Comparison of ENCODE assay signal across 25 cellular contexts in genomic region chr5:105504-106080, GRCh38. TPM values are rescaled to one million over a fixed set of nuclear protein-coding genes. Genes with fewer than 3 reads are reported as not detected.
DNase-seq lines count a peak whose midpoint lies in the region; ATAC-seq, FAIRE-seq and TF ChIP-seq lines count a peak whose summit lies in the region.
"Had no signal": no experiment of that assay in that cellular context is flagged by ENCODE, and none has a peak within 500 bp of the region (broad histone marks: within the 10 kb centered on the region; RNA-seq: fewer than 3 reads in every experiment).

No MANE protein-coding gene starts in this region.

- H3K4me2 ChIP-seq in HepG2 (ENCODE audit: low read depth, low read length): no peak overlapping the region

- TF ChIP-seq EP300 in HepG2 (IDR thresholded peaks at IDR 0.05; ENCODE audit: low read depth in 2 of 2, low read length in 2 of 2): no peak
- no peak for TF ChIP-seq EP300 in HepG2 (CRISPR knock-in tag; IDR thresholded peaks at IDR 0.05; ENCODE audit: borderline replicate concordance)

- H3K27ac ChIP-seq in HepG2 (ENCODE audit: extremely low read length, insufficient read depth, low read length): no peak overlapping the region
- no peak overlapping the region for H3K27ac ChIP-seq in right lobe of liver
- H3K27ac ChIP-seq: neutrophil, spleen, transverse colon had no signal

- CTCF ChIA-PET in HepG2 (lab: Yijun Ruan, JAX; ENCODE audit: low intra/inter-chr PET ratio, low total read pairs): no interaction called here
- CTCF ChIA-PET in activated CD4-positive, alpha-beta memory T cell treated with anti-CD3 and anti-CD28 coated beads, Interleukin-2, amount 10 ng/mL, durations not matched to agents 7 days and 5 days (lab: Charles Lee): no interaction called here

- POLR2A ChIA-PET in HepG2 (lab: Yijun Ruan, JAX): no interaction called here
- POLR2A ChIA-PET in activated CD4-positive, alpha-beta memory T cell treated with anti-CD3 and anti-CD28 coated beads, Interleukin-2, amount 10 ng/mL, durations not matched to agents 7 days and 5 days (lab: Charles Lee): no interaction called here

- H2AFZ ChIP-seq in HepG2 (ENCODE audit: low read length): no peak overlapping the region

- H3K4me3 Mint-ChIP-seq in activated CD4-positive, alpha-beta memory T cell treated with anti-CD3 and anti-CD28 coated beads, Interleukin-2, amount 10 ng/mL, durations not matched to agents 7 days and 5 days: no peak overlapping the region
- H3K4me3 Mint-ChIP-seq: activated CD4-positive, alpha-beta T cell treated with anti-CD3 and anti-CD28 coated beads, Interleukin-2, amount 10 ng/mL, durations not matched to agents 7 days and 5 days; activated naive CD8-positive, alpha-beta T cell; stimulated activated naive CD8-positive, alpha-beta T cell treated with anti-CD3 and anti-CD28 coated beads, Interleukin-15, Interleukin-2, amounts not matched to agents 100 ng/mL and 50 ng/mL, for 24 hours had no signal

- peaks cover 6% of the 10 kb centered on the region for H3K27me3 Mint-ChIP-seq in activated CD4-positive, alpha-beta memory T cell treated with anti-CD3 and anti-CD28 coated beads, Interleukin-2, amount 10 ng/mL, durations not matched to agents 7 days and 5 days
- H3K27me3 Mint-ChIP-seq: activated CD4-positive, alpha-beta T cell treated with anti-CD3 and anti-CD28 coated beads, Interleukin-2, amount 10 ng/mL, durations not matched to agents 7 days and 5 days; activated naive CD8-positive, alpha-beta T cell; stimulated activated naive CD8-positive, alpha-beta T cell treated with anti-CD3 and anti-CD28 coated beads, Interleukin-15, Interleukin-2, amounts not matched to agents 100 ng/mL and 50 ng/mL, for 24 hours had no signal

- in situ Hi-C loops in HepG2 (cut with HindIII; ENCODE audit: extremely low pct_ligation_motif_present, low pct_unique_long_range_greater_than_20kb): no loop called here

- H3K9ac ChIP-seq in HepG2 (ENCODE audit: insufficient read depth, low read depth, low read length): no peak overlapping the region

- FAIRE-seq in HepG2 (lab: Jason Lieb, UNC): no peak
- FAIRE-seq: H1 had no signal

- H3K36me3 ChIP-seq in HepG2 (replicated peaks in 1 of 2; ENCODE audit: control insufficient read depth in 1 of 2, insufficient read depth in 2 of 2, low read length in 2 of 2) (no peaks in the 10 kb centered on the region), right lobe of liver (no peaks in the 10 kb centered on the region)
- H3K36me3 ChIP-seq: neutrophil, spleen, transverse colon had no signal

- no peaks in the 10 kb centered on the region for H3K79me2 ChIP-seq in HepG2 (ENCODE audit: insufficient read depth, low read length)

- peaks cover 3% of the 10 kb centered on the region for H3K9me3 Mint-ChIP-seq in activated CD4-positive, alpha-beta memory T cell treated with anti-CD3 and anti-CD28 coated beads, Interleukin-2, amount 10 ng/mL, durations not matched to agents 7 days and 5 days
- H3K9me3 Mint-ChIP-seq: activated CD4-positive, alpha-beta T cell treated with anti-CD3 and anti-CD28 coated beads, Interleukin-2, amount 10 ng/mL, durations not matched to agents 7 days and 5 days had no signal

- WGBS in HepG2 (ENCODE audit: low lambda C conversion rate): 11% methylated on average over 13 of the region's 13 CpGs
- 56% methylated on average over 13 of the region's 13 CpGs for WGBS in right lobe of liver (ENCODE audit: insufficient coverage, low coverage, low lambda C conversion rate, missing lambda C conversion rate)

- intact Hi-C loops in HepG2 (cut with micrococcal nuclease; ENCODE audit: unreplicated experiment): no loop called here
- intact Hi-C loops in right lobe of liver (cut with DNase I): no loop called here

- H3K9me3 ChIP-seq in HepG2 (ENCODE audit: low read length): no peaks in the 10 kb centered on the region
- H3K9me3 ChIP-seq in right lobe of liver: no peaks in the 10 kb centered on the region
- H3K9me3 ChIP-seq: neutrophil, spleen, transverse colon had no signal

- H3K27ac Mint-ChIP-seq in activated CD4-positive, alpha-beta memory T cell treated with anti-CD3 and anti-CD28 coated beads, Interleukin-2, amount 10 ng/mL, durations not matched to agents 7 days and 5 days: no peak overlapping the region
- H3K27ac Mint-ChIP-seq: activated CD4-positive, alpha-beta T cell treated with anti-CD3 and anti-CD28 coated beads, Interleukin-2, amount 10 ng/mL, durations not matched to agents 7 days and 5 days; activated naive CD8-positive, alpha-beta T cell; stimulated activated naive CD8-positive, alpha-beta T cell treated with anti-CD3 and anti-CD28 coated beads, Interleukin-15, Interleukin-2, amounts not matched to agents 100 ng/mL and 50 ng/mL, for 24 hours had no signal

- no peaks in the 10 kb centered on the region for H3K36me3 Mint-ChIP-seq in activated CD4-positive, alpha-beta memory T cell treated with anti-CD3 and anti-CD28 coated beads, Interleukin-2, amount 10 ng/mL, durations not matched to agents 7 days and 5 days (ENCODE audit: low read depth)
- H3K36me3 Mint-ChIP-seq: activated naive CD8-positive, alpha-beta T cell had no signal

- TF ChIP-seq POLR2A in HepG2 (IDR thresholded peaks at IDR 0.05; ENCODE audit: insufficient read depth in 1 of 2, low read depth in 2 of 2, low read length in 2 of 2): no peak
- TF ChIP-seq POLR2A in right lobe of liver (IDR thresholded peaks at IDR 0.05): no peak

- no peak for TF ChIP-seq CTCF in HepG2 (CRISPR knock-in tag; IDR thresholded peaks at IDR 0.05)
- no peak for TF ChIP-seq CTCF in right lobe of liver (IDR thresholded peaks at IDR 0.05)

- no peak overlapping the region for H3K4me3 ChIP-seq in HepG2 (replicated peaks in 1 of 3; ENCODE audit: insufficient read depth in 1 of 3, low read depth in 2 of 3, low read length in 3 of 3)
- H3K4me3 ChIP-seq in right lobe of liver: no peak overlapping the region
- H3K4me3 ChIP-seq: spleen, transverse colon had no signal

- BruUV-seq in HepG2 (replicated peaks; lab: Mats Ljungman, UMichigan): no TSS peak

- H3K4me1 Mint-ChIP-seq in activated CD4-positive, alpha-beta memory T cell treated with anti-CD3 and anti-CD28 coated beads, Interleukin-2, amount 10 ng/mL, durations not matched to agents 7 days and 5 days: no peaks in the 10 kb centered on the region
- H3K4me1 Mint-ChIP-seq: activated CD4-positive, alpha-beta T cell treated with anti-CD3 and anti-CD28 coated beads, Interleukin-2, amount 10 ng/mL, durations not matched to agents 7 days and 5 days had no signal

- no peaks in the 10 kb centered on the region for H3K4me1 ChIP-seq in HepG2 (ENCODE audit: insufficient read depth, low read length)
- H3K4me1 ChIP-seq in right lobe of liver: no peaks in the 10 kb centered on the region
- H3K4me1 ChIP-seq: spleen, transverse colon had no signal

- H3K27me3 ChIP-seq in HepG2 (ENCODE audit: control insufficient read depth in 1 of 2, insufficient read depth in 2 of 2, low read length in 2 of 2) (peaks cover 0 to 45% of the 10 kb centered on the region in 2 experiments; a peak in 4 of 5 replicates), right lobe of liver (no peaks in the 10 kb centered on the region)

- DNase-seq in HepG2 (ENCODE audit: low spot score) (no peak), right lobe of liver (no peak), NCI-H345 treated with DMSO at 0.1 percent for 48 hours (lab: John Stamatoyannopoulos, UW; ENCODE audit: unreplicated experiment) (peak; percentile 69), left kidney (ENCODE audit: low read depth, low spot score) (peak; percentile 67), cerebellar nuclear complex (lab: John Stamatoyannopoulos, UW) (no peak)
- DNase-seq in activated CD4-positive, alpha-beta memory T cell treated with anti-CD3 and anti-CD28 coated beads, Interleukin-2, amount 10 ng/mL, durations not matched to agents 7 days and 5 days: no peak
- no peak for DNase-seq in stimulated activated CD4-positive, alpha-beta T cell treated with anti-CD3 and anti-CD28 coated beads, Interleukin-4, amount 100 ng/mL, for 24 hours
- DNase-seq: activated CD4-positive, alpha-beta T cell treated with anti-CD3 and anti-CD28 coated beads, Interleukin-2, amount 10 ng/mL, durations not matched to agents 7 days and 5 days; effector CD8-positive, alpha-beta T cell; foreskin melanocyte; hippocampal formation; left ventricle myocardium superior; midbrain; NCI-H146; NCI-H524 treated with DMSO at 0.1 percent for 48 hours; spleen; stimulated activated CD4-positive, alpha-beta T cell treated with anti-CD3 and anti-CD28 coated beads, Interleukin-4, amount 100 ng/mL, for 4 hours; transverse colon had no signal

- H4K20me1 ChIP-seq in HepG2 (ENCODE audit: insufficient read depth, low read length): no peaks in the 10 kb centered on the region; the same call in 1 of the 2 replicates

- no peak for TF ChIP-seq RAD21 in HepG2 (CRISPR knock-in tag; IDR thresholded peaks at IDR 0.05)

- ATAC-seq in HepG2 (no peak), right lobe of liver (no peak), HG03354 (IDR thresholded peaks at IDR 0.05; ENCODE audit: poor library complexity, severe bottlenecking, unreplicated experiment) (no peak)
- ATAC-seq: left ventricle myocardium superior, SK-N-SH treated with all-trans-retinoic acid at 6 μM for 48 hours had no signal

RNA-seq across cellular contexts. Expression of gene PLEKHG4B, which starts 13.6 kb away (rescaled TPM):
- total RNA-seq in HepG2 (2016; rRNA removed; fragmentation: Illumina TruSeq; extraction: Trizol) (0.09 TPM in 1 of 2 replicates, not detected in the other), right lobe of liver (under 1 TPM in 2 of 6 experiments, not detected in 4; 0.13 to 0.18 TPM)
- total RNA-seq in HepG2 (2016; cell fraction: cytosol; rRNA removed; fragmentation: Illumina TruSeq; extraction: Trizol; ENCODE audit: low read depth): not detected in 2 replicates
- total RNA-seq in HepG2 (2016; cell fraction: insoluble cytoplasmic fraction; rRNA removed; fragmentation: Illumina TruSeq; extraction: Trizol): not detected in 2 replicates
- not detected in 2 replicates for total RNA-seq in HepG2 (2016; cell fraction: membrane; rRNA removed; fragmentation: Illumina TruSeq; extraction: Trizol)
- not detected in 2 replicates for total RNA-seq in HepG2 (2016; cell fraction: nucleus; rRNA removed; fragmentation: Illumina TruSeq; extraction: Trizol)
- polyA plus RNA-seq in HepG2 (2011; rRNA removed): 0.04 TPM in 1 of 2 replicates, not detected in the other
- 0.04 TPM in 1 of 2 replicates, not detected in the other for polyA plus RNA-seq in HepG2 (2011; cell fraction: cytosol; rRNA removed)
- 0.16 TPM in 1 of 2 replicates, not detected in the other for polyA plus RNA-seq in HepG2 (2011; cell fraction: nucleus; rRNA removed)
- 0.05 TPM in 1 of 2 replicates, not detected in the other for polyA plus RNA-seq in HepG2 (2012)
- not detected in 2 replicates for polyA plus RNA-seq in HepG2 (2016; cell fraction: cytosol; fragmentation: Illumina TruSeq; extraction: Trizol; ENCODE audit: low read depth)
- not detected in 2 replicates for polyA plus RNA-seq in HepG2 (2016; cell fraction: insoluble cytoplasmic fraction; fragmentation: Illumina TruSeq; extraction: Trizol; ENCODE audit: low read depth)
- polyA plus RNA-seq in HepG2 (2016; cell fraction: membrane; fragmentation: Illumina TruSeq; extraction: Trizol; ENCODE audit: low read depth): not detected in 2 replicates
- polyA plus RNA-seq in HepG2 (2016; cell fraction: nucleus; fragmentation: Illumina TruSeq; extraction: Trizol; ENCODE audit: insufficient read depth, low read depth): not detected in 2 replicates
- polyA minus RNA-seq in HepG2 (2011; rRNA and poly(A)+ RNA removed; ENCODE audit: low replicate concordance): not detected in 2 replicates
- polyA minus RNA-seq in HepG2 (2011; cell fraction: cytosol; rRNA and poly(A)+ RNA removed): not detected in 2 replicates
- polyA minus RNA-seq in HepG2 (2011; cell fraction: nucleus; rRNA and poly(A)+ RNA removed): 0.13 TPM in 1 of 2 replicates, not detected in the other
- not detected for total RNA-seq in activated CD4-positive, alpha-beta memory T cell treated with anti-CD3 and anti-CD28 coated beads, Interleukin-2, amount 10 ng/mL, durations not matched to agents 7 days and 5 days
- total RNA-seq: left ventricle myocardium superior; T-helper 2 cell treated with Interferon-gamma antibody and Interleukin-4, amounts not matched to agents 100 ng/mL and 5 ng/mL, for 36 hours had no signal

Comparison
In these comparisons a context has a peak if more than half of its experiments do, and no peak if none do; other contexts are left out.
1. DNase-seq: peak in NCI-H345 treated with DMSO at 0.1 percent for 48 hours (single experiment) and left kidney (single experiment); none in HepG2 (single experiment), right lobe of liver (0 of 3), cerebellar nuclear complex (0 of 2), activated CD4-positive, alpha-beta memory T cell treated with anti-CD3 and anti-CD28 coated beads, Interleukin-2, amount 10 ng/mL, durations not matched to agents 7 days and 5 days (single experiment) and stimulated activated CD4-positive, alpha-beta T cell treated with anti-CD3 and anti-CD28 coated beads, Interleukin-4, amount 100 ng/mL, for 24 hours (single experiment).